Comparison of ENCODE assay signal across 33 cellular contexts in the genomic region with DNA sequence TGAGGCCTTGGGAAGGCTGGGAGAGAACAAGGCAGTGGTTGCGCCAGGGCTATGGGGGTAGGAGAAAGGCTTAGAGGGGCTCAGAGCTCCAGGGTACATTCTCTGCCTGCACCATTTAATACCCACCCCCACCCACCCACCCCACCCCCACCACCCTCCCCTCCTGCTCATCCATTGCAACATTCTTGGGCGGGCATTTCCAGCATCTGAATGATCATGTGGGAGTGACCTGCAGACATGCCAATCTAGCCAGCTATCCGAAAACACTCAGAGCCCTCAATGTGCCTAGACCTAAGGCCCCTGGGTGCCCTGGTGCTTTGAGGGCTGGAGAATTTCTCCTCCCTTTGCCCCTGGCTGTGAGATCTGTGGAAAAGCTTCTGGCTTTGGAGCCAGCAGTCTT. TPM values are rescaled to one million over a fixed set of nuclear protein-coding genes. Genes with fewer than 3 reads are reported as not detected.
"Had no signal": no experiment of that assay in that cellular context is flagged by ENCODE, and none has a peak within 500 bp of the region (broad histone marks: within the 10 kb centered on the region; RNA-seq: fewer than 3 reads in every experiment).

No MANE protein-coding gene starts in this region.

- H3K27me3 ChIP-seq: body of pancreas, SJSA1 had no signal

- H3K4me1 ChIP-seq: breast epithelium had no signal

- H3K9me3 ChIP-seq: body of pancreas, breast epithelium, Peyer's patch, SJSA1, SK-N-SH had no signal

- DNase-seq: activated CD4-positive, alpha-beta T cell treated with anti-CD3 and anti-CD28 coated beads for 36 hours; activated CD4-positive, alpha-beta T cell treated with anti-CD3 and anti-CD28 coated beads, Interleukin-2, amount 10 ng/mL, durations not matched to agents 7 days and 5 days; activated CD4-positive, alpha-beta T cell treated with anti-CD3 and anti-CD28 coated beads, Interleukin-2, amount 50 U/mL, for 48 hours; activated CD8-positive, alpha-beta T cell treated with anti-CD3 and anti-CD28 coated beads, Interleukin-2, amount 10 ng/mL, durations not matched to agents 7 days and 5 days; activated gamma-delta T cell; activated naive CD4-positive, alpha-beta T cell treated with Interleukin-2 at 50 U/mL for 16 hours; activated naive CD8-positive, alpha-beta T cell treated with anti-CD3 and anti-CD28 coated beads, Interleukin-2, amount 10 ng/mL, durations not matched to agents 7 days and 5 days; activated T-cell treated with anti-CD3 and anti-CD28 coated beads, Interleukin-2, amount 50 U/mL, for 24 hours; body of pancreas; MM.1S; MV-4-11; NCI-H1092; NCI-H146; NCI-H187; NCI-H2029 treated with DMSO at 0.1 percent for 48 hours; NCI-H2107; NCI-H2171; NCI-H510A; NCI-H526; NK-92 treated with Interleukin-12 subunit alpha and Interleukin-12 subunit beta, amount 100 ng/mL, for 24 hours; PC-3; Peyer's patch; RPMI8226; SHP77 treated with DMSO at 0.1 percent for 48 hours; SK-N-SH had no signal

- ATAC-seq: activated CD4-positive, alpha-beta T cell treated with anti-CD3 and anti-CD28 coated beads for 36 hours; activated CD4-positive, CD25-positive, alpha-beta regulatory T cell treated with anti-CD3 and anti-CD28 coated beads, Interleukin-2, amount 50 U/mL, for 24 hours; activated CD8-positive, alpha-beta T cell treated with anti-CD3 and anti-CD28 coated beads, Interleukin-2, amount 10 ng/mL, durations not matched to agents 7 days and 5 days; body of pancreas; PC-3; WTC11 had no signal

- H3K36me3 ChIP-seq: breast epithelium, Peyer's patch, SJSA1 had no signal

- H3K9ac ChIP-seq: KMS-11, SK-N-SH had no signal

- H3K27ac ChIP-seq: breast epithelium, KMS-11, Peyer's patch, SJSA1 had no signal

- FAIRE-seq: astrocyte had no signal

- H3K4me3 ChIP-seq: body of pancreas, breast epithelium, Peyer's patch, SJSA1 had no signal

RNA-seq across cellular contexts. Expression of gene SLC34A2, which starts 3.1 kb away (rescaled TPM):
- total RNA-seq: activated CD4-positive, alpha-beta T cell treated with anti-CD3 and anti-CD28 coated beads for 36 hours; activated CD4-positive, alpha-beta T cell treated with anti-CD3 and anti-CD28 coated beads, Interleukin-2, amount 10 ng/mL, durations not matched to agents 7 days and 5 days; activated CD8-positive, alpha-beta T cell treated with anti-CD3 and anti-CD28 coated beads, Interleukin-2, amount 10 ng/mL, durations not matched to agents 7 days and 5 days; activated naive CD8-positive, alpha-beta T cell treated with anti-CD3 and anti-CD28 coated beads, Interleukin-2, amount 10 ng/mL, durations not matched to agents 7 days and 5 days; activated T-helper 2 cell treated with anti-CD3 and anti-CD28 coated beads, Interferon-gamma antibody, Interleukin-2, Interleukin-4, amounts not matched to agents 10 μg/mL and 5 μg/mL and 100 μg/mL, durations not matched to agents 14 hours and 24 hours and 36 hours; LHCN-M2; PC-3; SJSA1 had no signal
- polyA plus RNA-seq: SK-N-SH had no signal
